8 cellular contexts compared by ENCODE assay signal in genomic region chr5:56481147-56481997, GRCh38.
DNase-seq lines count a peak whose midpoint lies in the region; ATAC-seq and TF ChIP-seq lines count a peak whose summit lies in the region.

No MANE protein-coding gene starts in this region.

- 0 to 7% methylated on average over 11 to 31 of the region's 44 CpGs for WGBS in esophagus squamous epithelium, 2 donors
- WGBS in thyroid gland, 2 donors = 4 to 5% methylated on average over 28 to 36 of the region's 44 CpGs

- H3K4me1 ChIP-seq in esophagus squamous epithelium = peaks cover 6 to 60% (median 12%) of the 10 kb centered on the region in 3 donors
- H3K4me1 ChIP-seq in muscle layer of duodenum (ENCODE audit: control insufficient read depth in 1 of 2, insufficient read depth in 2 of 2, low read length in 2 of 2) = peaks cover 5 to 12% of the 10 kb centered on the region in 2 donors
- H3K4me1 ChIP-seq in thyroid gland = peaks cover 28 to 34% of the 10 kb centered on the region in 2 donors

- peak overlapping the region; percentile 49 to 72 (median 62) for H3K4me3 ChIP-seq in esophagus squamous epithelium
- peak overlapping the region; percentile 70 to 81 for H3K4me3 ChIP-seq in muscle layer of duodenum (ENCODE audit: low read depth in 1 of 2, low read length in 2 of 2)
- H3K4me3 ChIP-seq in thyroid gland (replicated peaks in 1 of 3) = peak overlapping the region; percentile 22 to 67 (median 48)

- intact Hi-C loops in esophagus squamous epithelium (cut with DNase I) (no loop called here), thyroid gland (cut with DNase I) (loop anchor here (10.0 kb wide), 1 partner anchor 207 kb away; no protein-coding TSS in a partner anchor)

- TF ChIP-seq POLR2A in esophagus squamous epithelium (IDR thresholded peaks at IDR 0.05) = peak in 1 of 4 donors; percentile 17
- TF ChIP-seq POLR2A in thyroid gland (IDR thresholded peaks at IDR 0.05) = peak in 1 of 2 donors; percentile 66

- no peak for ATAC-seq in HG02610 (IDR thresholded peaks at IDR 0.05; ENCODE audit: unreplicated experiment)
- ATAC-seq in GM18868 (IDR thresholded peaks at IDR 0.05; ENCODE audit: unreplicated experiment) = no peak

- H3K27ac ChIP-seq in esophagus squamous epithelium (peak overlapping the region; percentile 90 to 94 (median 94)), muscle layer of duodenum (ENCODE audit: low read length) (peak overlapping the region; percentile 84), thyroid gland (peak overlapping the region; percentile 95 to 99 (median 99))

- peak; percentile 18 to 35 for DNase-seq in Kasumi-1 (lab: John Stamatoyannopoulos, UW)
- peak; percentile 15 for DNase-seq in activated T-cell treated with anti-CD3 and anti-CD28 coated beads for 48 hours (ENCODE audit: low read depth)
- DNase-seq in esophagus squamous epithelium (lab: John Stamatoyannopoulos, UW) = no peak
- DNase-seq in thyroid gland = peak; percentile 70 to 74

- H3K27me3 ChIP-seq in esophagus squamous epithelium (no peaks in the 10 kb centered on the region), muscle layer of duodenum (ENCODE audit: low read depth, low read length) (no peaks in the 10 kb centered on the region), thyroid gland (no peaks in the 10 kb centered on the region)

- H3K36me3 ChIP-seq in esophagus squamous epithelium (no peaks in the 10 kb centered on the region), muscle layer of duodenum (ENCODE audit: control insufficient read depth in 1 of 2, insufficient read depth in 2 of 2, low read length in 2 of 2) (no peaks in the 10 kb centered on the region), thyroid gland (no peaks in the 10 kb centered on the region)

- peak; percentile 42 for TF ChIP-seq CTCF in GM12874 (IDR thresholded peaks at IDR 0.05; ENCODE audit: insufficient read depth, low read depth, low read length)
- TF ChIP-seq CTCF in esophagus squamous epithelium (IDR thresholded peaks at IDR 0.05) = peak in 2 of 6 experiments; percentile 9 to 33
- peak in 2 of 6 experiments; percentile 15 to 19 for TF ChIP-seq CTCF in thyroid gland (IDR thresholded peaks at IDR 0.05)

- H3K9me3 ChIP-seq in esophagus squamous epithelium (no peaks in the 10 kb centered on the region), muscle layer of duodenum (ENCODE audit: control insufficient read depth in 1 of 2, low read length in 2 of 2) (no peaks in the 10 kb centered on the region), thyroid gland (no peaks in the 10 kb centered on the region)
